31 cellular contexts compared by ENCODE assay signal in the genomic region with DNA sequence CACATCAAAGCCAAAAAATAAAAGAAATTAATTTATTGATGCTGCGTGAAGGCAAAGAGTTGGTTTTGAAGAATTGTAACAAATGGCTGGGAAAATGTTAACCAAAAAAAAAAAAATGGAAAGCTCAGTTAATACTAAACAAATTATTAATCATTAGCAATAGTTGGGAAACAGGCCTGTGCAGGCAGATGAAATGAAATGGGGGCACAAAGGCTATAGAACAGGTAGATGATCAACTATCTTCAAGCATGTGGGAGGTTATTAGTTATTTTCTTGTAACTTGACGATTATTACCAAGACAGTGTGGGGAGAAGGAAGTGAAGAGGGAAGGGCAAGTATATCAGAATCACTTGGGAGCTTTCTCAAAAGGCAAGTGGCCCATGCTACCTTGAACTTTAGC.
"Had no signal": no experiment of that assay in that cellular context is flagged by ENCODE, and none has a peak within 500 bp of the region (broad histone marks: within the 10 kb centered on the region; RNA-seq: fewer than 3 reads in every experiment).

No MANE protein-coding gene starts in this region.

- H3K4me1 Mint-ChIP-seq: immature natural killer cell; memory B cell; mesothelial cell of epicardium; naive B cell; neural progenitor cell; stimulated activated memory B cell treated with anti-CD40 and anti-IgM and Interleukin-4, amounts not matched to agents 10 μg/mL and 1 μg/mL and 100 μg/mL, for 72 hours had no signal

- H3K36me3 ChIP-seq: esophagus muscularis mucosa, heart right ventricle, neural progenitor cell, prostate gland, sigmoid colon, spleen, tibial artery had no signal

- H3K36me3 Mint-ChIP-seq: immature natural killer cell; memory B cell; mesothelial cell of epicardium; naive B cell; natural killer cell treated with Interleukin-12 subunit alpha and Interleukin-12 subunit beta and Interleukin-15 and Interleukin-18, amount 100 ng/mL, for 72 hours; neural progenitor cell; stimulated activated memory B cell treated with anti-CD40 and anti-IgM and Interleukin-4, amounts not matched to agents 10 μg/mL and 1 μg/mL and 100 μg/mL, for 72 hours; type B pancreatic cell had no signal

- H3K27me3 ChIP-seq: esophagus muscularis mucosa, foreskin keratinocyte, heart right ventricle, neural progenitor cell, spleen, testis, tibial artery had no signal

- H3K27me3 Mint-ChIP-seq: stimulated activated memory B cell treated with anti-CD40 and anti-IgM and Interleukin-4, amounts not matched to agents 10 μg/mL and 1 μg/mL and 100 μg/mL, for 72 hours; type B pancreatic cell had no signal

- FAIRE-seq: endothelial cell of umbilical vein had no signal

- H3K4me1 ChIP-seq: foreskin keratinocyte, neural progenitor cell, prostate gland, sigmoid colon, testis had no signal

- ATAC-seq: foreskin keratinocyte; heart right ventricle; left cardiac atrium; left ventricle myocardium superior; mucosa of descending colon; natural killer cell treated with Interleukin-12 subunit alpha and Interleukin-12 subunit beta and Interleukin-15 and Interleukin-18, amount 100 ng/mL, for 72 hours; right cardiac atrium; stimulated activated memory B cell treated with anti-CD40 and anti-IgM and Interleukin-4, amounts not matched to agents 10 μg/mL and 1 μg/mL and 100 μg/mL, for 72 hours; stimulated activated naive CD8-positive, alpha-beta T cell treated with anti-CD3 and anti-CD28 coated beads, Interleukin-15, Interleukin-2, amounts not matched to agents 100 U/mL and 50 U/mL, for 24 hours had no signal

- H3K4me3 ChIP-seq: coronary artery, esophagus muscularis mucosa, heart right ventricle, lung, mucosa of descending colon, neural progenitor cell, prostate gland, sigmoid colon, spleen, testis, tibial artery had no signal

- H3K27ac Mint-ChIP-seq: immature natural killer cell; memory B cell; mesothelial cell of epicardium; naive B cell; natural killer cell treated with Interleukin-12 subunit alpha and Interleukin-12 subunit beta and Interleukin-15 and Interleukin-18, amount 100 ng/mL, for 72 hours; neural progenitor cell; stimulated activated memory B cell treated with anti-CD40 and anti-IgM and Interleukin-4, amounts not matched to agents 10 μg/mL and 1 μg/mL and 100 μg/mL, for 72 hours; type B pancreatic cell had no signal

- H3K9me3 ChIP-seq: esophagus muscularis mucosa, heart right ventricle, mucosa of descending colon, prostate gland, sigmoid colon, spleen, testis, tibial artery had no signal

- H3K27ac ChIP-seq: coronary artery, esophagus muscularis mucosa, foreskin keratinocyte, heart right ventricle, neural progenitor cell, prostate gland, sigmoid colon, spleen, testis, tibial artery had no signal

- H3K4me3 Mint-ChIP-seq: immature natural killer cell; memory B cell; mesothelial cell of epicardium; natural killer cell treated with Interleukin-12 subunit alpha and Interleukin-12 subunit beta and Interleukin-15 and Interleukin-18, amount 100 ng/mL, for 72 hours; neural progenitor cell; stimulated activated memory B cell treated with anti-CD40 and anti-IgM and Interleukin-4, amounts not matched to agents 10 μg/mL and 1 μg/mL and 100 μg/mL, for 72 hours; type B pancreatic cell had no signal

- DNase-seq: dermis blood vessel endothelial cell; effector memory CD4-positive, alpha-beta T cell; foreskin keratinocyte; glutamatergic neuron; heart right ventricle; hippocampal formation; immature natural killer cell; islet precursor cell; left cardiac atrium; left ventricle myocardium superior; mucosa of descending colon; naive B cell; right cardiac atrium; sigmoid colon; spleen; stimulated activated CD4-positive, alpha-beta T cell treated with anti-CD3 and anti-CD28 coated beads, Interleukin-4, amount 100 ng/mL, for 4 hours; stimulated activated naive CD8-positive, alpha-beta T cell treated with anti-CD3 and anti-CD28 coated beads, Interleukin-15, Interleukin-2, amounts not matched to agents 100 U/mL and 50 U/mL, for 24 hours; substantia nigra; testis; tibial artery had no signal

- H3K9me3 Mint-ChIP-seq: memory B cell; natural killer cell treated with Interleukin-12 subunit alpha and Interleukin-12 subunit beta and Interleukin-15 and Interleukin-18, amount 100 ng/mL, for 72 hours; stimulated activated memory B cell treated with anti-CD40 and anti-IgM and Interleukin-4, amounts not matched to agents 10 μg/mL and 1 μg/mL and 100 μg/mL, for 72 hours; type B pancreatic cell had no signal
